27 cellular contexts compared by ENCODE assay signal in the genomic region with DNA sequence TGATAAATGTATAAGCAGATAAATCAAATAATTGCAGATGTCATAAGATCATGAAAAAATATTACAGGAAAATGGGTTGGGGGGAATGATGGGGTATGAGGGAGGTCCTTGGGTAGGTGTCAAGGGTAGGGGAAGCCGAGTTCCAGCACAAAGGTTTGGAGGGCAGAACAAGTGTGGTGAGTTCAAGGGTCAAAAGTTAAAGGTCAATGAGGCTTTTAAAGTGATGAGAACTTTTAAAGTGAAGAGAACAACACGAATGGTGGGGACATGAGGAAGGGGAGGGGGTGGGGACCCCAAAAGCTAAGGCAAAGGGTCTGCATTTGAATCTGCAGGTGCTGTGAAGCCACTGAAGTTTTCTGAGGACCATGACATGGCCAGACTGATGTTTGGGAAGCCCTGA.
"Had no signal": no experiment of that assay in that cellular context is flagged by ENCODE, and none has a peak within 500 bp of the region (broad histone marks: within the 10 kb centered on the region; RNA-seq: fewer than 3 reads in every experiment).

No MANE protein-coding gene starts in this region.

- DNase-seq: stimulated activated CD4-positive, alpha-beta T cell treated with anti-CD3 and anti-CD28 coated beads, Interleukin-2, amount 100 ng/mL, for 48 hours; stimulated activated CD4-positive, alpha-beta T cell treated with anti-CD3 and anti-CD28 coated beads, Interleukin-4, amount 100 ng/mL, for 1 hour; stimulated activated CD4-positive, alpha-beta T cell treated with anti-CD3 and anti-CD28 coated beads, Interleukin-4, amount 100 ng/mL, for 24 hours; stimulated activated CD4-positive, alpha-beta T cell treated with anti-CD3 and anti-CD28 coated beads, Interleukin-4, amount 100 ng/mL, for 4 hours; stimulated activated CD8-positive, alpha-beta memory T cell treated with anti-CD3 and anti-CD28 coated beads, Interleukin-4, amount 100 ng/mL, for 48 hours; stimulated activated naive B cell treated with anti-CD40 and anti-IgM and Interleukin-4, amounts not matched to agents 10 μg/mL and 1 μg/mL and 100 μg/mL, for 72 hours; stimulated activated naive CD4-positive, alpha-beta T cell; stimulated activated naive CD4-positive, alpha-beta T cell treated with Interleukin-2 at 50 U/mL for 16 hours; stimulated activated naive CD8-positive, alpha-beta T cell treated with anti-CD3 and anti-CD28 coated beads, Interleukin-15, amount 100 ng/mL, for 72 hours; stimulated activated naive CD8-positive, alpha-beta T cell treated with anti-CD3 and anti-CD28 coated beads, Interleukin-15, Interleukin-2, amounts not matched to agents 100 U/mL and 50 U/mL, for 24 hours; stomach; substantia nigra; testis; thyroid gland; tibial artery; transverse colon; trophoblast cell; upper lobe of left lung; upper lobe of right lung; uterus had no signal

- FAIRE-seq: urothelium cell line had no signal

- H3K27ac ChIP-seq: stomach, suprapubic skin, testis, thoracic aorta, thyroid gland, tibial artery, tibial nerve, transverse colon, upper lobe of left lung, upper lobe of right lung, uterus, vagina had no signal

- H3K9me3 ChIP-seq: stomach, suprapubic skin, testis, thoracic aorta, thyroid gland, tibial artery, tibial nerve, transverse colon, upper lobe of left lung, upper lobe of right lung, uterus, vagina had no signal

- H3K36me3 ChIP-seq: stomach, suprapubic skin, thoracic aorta, thyroid gland, tibial artery, tibial nerve, transverse colon, upper lobe of left lung, upper lobe of right lung, uterus, vagina had no signal

- H3K4me3 ChIP-seq: stomach, suprapubic skin, testis, thoracic aorta, thyroid gland, tibial artery, tibial nerve, transverse colon, upper lobe of left lung, upper lobe of right lung, uterus, vagina had no signal

- H3K4me1 ChIP-seq: stomach, suprapubic skin, testis, tibial artery, tibial nerve, transverse colon, upper lobe of left lung, upper lobe of right lung, uterus, vagina had no signal

- H3K27me3 ChIP-seq: stomach, testis, thyroid gland, tibial nerve, transverse colon, upper lobe of left lung, upper lobe of right lung, uterus, vagina had no signal

- ATAC-seq: stimulated activated effector memory CD8-positive, alpha-beta T cell treated with anti-CD3 and anti-CD28 coated beads, Interleukin-12 subunit alpha, Interleukin-12 subunit beta, amount 100 ng/mL, for 72 hours; stimulated activated memory B cell treated with anti-CD40 and anti-IgM and Interleukin-4, amounts not matched to agents 10 μg/mL and 1 μg/mL and 100 μg/mL, for 72 hours; stimulated activated naive B cell treated with anti-CD40 and anti-IgM and Interleukin-4, amounts not matched to agents 10 μg/mL and 1 μg/mL and 100 μg/mL, for 72 hours; stimulated activated naive CD8-positive, alpha-beta T cell treated with anti-CD3 and anti-CD28 coated beads, Interleukin-15, amount 100 ng/mL, for 72 hours; stimulated activated naive CD8-positive, alpha-beta T cell treated with anti-CD3 and anti-CD28 coated beads, Interleukin-15, Interleukin-2, amounts not matched to agents 100 U/mL and 50 U/mL, for 24 hours; upper lobe of right lung had no signal
